9 cellular contexts compared by ENCODE assay signal in the genomic region with DNA sequence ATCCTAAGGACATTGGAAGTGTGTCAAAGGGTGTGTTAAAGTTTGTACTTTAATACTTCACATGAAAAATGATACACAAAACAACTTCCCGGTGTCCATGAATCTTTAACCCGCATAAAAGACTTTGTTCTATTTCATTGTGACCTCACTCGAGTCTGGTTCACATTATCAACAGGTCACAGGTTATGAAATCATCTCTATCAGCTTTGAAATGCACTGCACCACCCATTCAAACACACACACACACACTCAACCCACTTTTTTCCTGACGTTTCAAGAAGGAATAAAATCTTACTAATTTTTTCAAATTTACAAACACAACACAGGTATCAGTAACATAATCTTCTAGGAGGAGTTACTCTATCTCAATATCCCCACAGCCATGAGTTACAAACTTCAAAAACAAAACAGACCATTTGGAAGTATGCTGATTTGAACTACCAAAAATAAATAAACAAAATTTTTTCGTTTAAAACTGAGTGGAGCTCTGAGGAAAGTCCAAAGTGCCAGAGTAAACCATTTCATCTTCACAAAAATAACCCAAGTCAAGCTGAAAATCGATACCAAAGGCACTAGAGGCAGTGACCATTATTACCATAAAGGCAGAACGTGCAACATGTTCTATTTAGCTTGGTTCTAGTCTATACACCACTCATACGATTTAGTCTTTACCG. TPM values are rescaled to one million over a fixed set of nuclear protein-coding genes. Genes with fewer than 3 reads are reported as not detected.
A peak's percentile ranks its signal among the peaks of the same experiment; 100 is the strongest.
DNase-seq lines count a peak whose midpoint lies in the region; ATAC-seq and TF ChIP-seq lines count a peak whose summit lies in the region.
"Had no signal": no experiment of that assay in that cellular context is flagged by ENCODE, and none has a peak within 500 bp of the region (broad histone marks: within the 10 kb centered on the region; RNA-seq: fewer than 3 reads in every experiment).

No MANE protein-coding gene starts in this region.

- no peak for ATAC-seq in activated naive CD8-positive, alpha-beta T cell treated with anti-CD3 and anti-CD28 coated beads, Interleukin-2, amount 50 U/mL, for 24 hours
- peak; percentile 43 for ATAC-seq in mucosa of descending colon

- H3K36me3 Mint-ChIP-seq in CD4-positive, alpha-beta memory T cell, result peaks cover 8 to 29% of the 10 kb centered on the region in 2 donors
- H3K36me3 Mint-ChIP-seq in activated naive CD8-positive, alpha-beta T cell treated with anti-CD3 and anti-CD28 coated beads, Interleukin-2, amount 50 U/mL, for 24 hours (ENCODE audit: low read depth), result peaks cover 5% of the 10 kb centered on the region

- intact Hi-C loops in CD4-positive, alpha-beta memory T cell (cut with micrococcal nuclease), result no loop called here
- intact Hi-C loops in mucosa of descending colon (cut with DNase I, micrococcal nuclease), result no loop called here

- no peaks in the 10 kb centered on the region for H3K27me3 ChIP-seq in CD4-positive, alpha-beta memory T cell (ENCODE audit: insufficient read depth, low read length)

- CTCF ChIA-PET in CD4-positive, alpha-beta memory T cell (lab: Charles Lee; ENCODE audit: partially characterized antibody), result interaction anchor here (0.7 kb wide), 1 partner anchor 32 kb away, joined by 3 read pairs; no protein-coding TSS in a partner anchor

- H3K27ac ChIP-seq in CD4-positive, alpha-beta memory T cell (ENCODE audit: low read depth, low read length), result no peak overlapping the region
- no peak overlapping the region for H3K27ac ChIP-seq in coronary artery

- no peaks in the 10 kb centered on the region for H3K9me3 Mint-ChIP-seq in CD4-positive, alpha-beta memory T cell
- no peaks in the 10 kb centered on the region for H3K9me3 Mint-ChIP-seq in activated naive CD8-positive, alpha-beta T cell treated with anti-CD3 and anti-CD28 coated beads, Interleukin-2, amount 50 U/mL, for 24 hours

- no peaks in the 10 kb centered on the region for H3K9me3 ChIP-seq in CD4-positive, alpha-beta memory T cell (ENCODE audit: control insufficient read depth in 1 of 2, low read length in 2 of 2)
- no peaks in the 10 kb centered on the region for H3K9me3 ChIP-seq in mucosa of descending colon

- H3K4me1 Mint-ChIP-seq in CD4-positive, alpha-beta memory T cell, result peaks cover 21 to 73% (median 40%) of the 10 kb centered on the region in 4 donors
- H3K4me1 Mint-ChIP-seq in activated naive CD8-positive, alpha-beta T cell treated with anti-CD3 and anti-CD28 coated beads, Interleukin-2, amount 50 U/mL, for 24 hours, result peaks cover 43% of the 10 kb centered on the region

- peak overlapping the region in 6 of 8 donors; percentile 4 to 55 (median 36) for H3K4me3 Mint-ChIP-seq in CD4-positive, alpha-beta memory T cell
- H3K4me3 Mint-ChIP-seq in activated naive CD8-positive, alpha-beta T cell treated with anti-CD3 and anti-CD28 coated beads, Interleukin-2, amount 50 U/mL, for 24 hours, result peak overlapping the region; percentile 16

- no peaks in the 10 kb centered on the region for H3K27me3 Mint-ChIP-seq in CD4-positive, alpha-beta memory T cell
- no peaks in the 10 kb centered on the region for H3K27me3 Mint-ChIP-seq in activated naive CD8-positive, alpha-beta T cell treated with anti-CD3 and anti-CD28 coated beads, Interleukin-2, amount 50 U/mL, for 24 hours

- TF ChIP-seq CTCF in mucosa of descending colon (IDR thresholded peaks at IDR 0.05) (no peak), coronary artery (IDR thresholded peaks at IDR 0.05) (no peak)

- H3K36me3 ChIP-seq in CD4-positive, alpha-beta memory T cell (ENCODE audit: insufficient read depth, low read length), result no peaks in the 10 kb centered on the region
- no peaks in the 10 kb centered on the region for H3K36me3 ChIP-seq in mucosa of descending colon (ENCODE audit: low read depth)

- H3K4me1 ChIP-seq in CD4-positive, alpha-beta memory T cell (ENCODE audit: insufficient read depth, low read length), result peaks cover 30% of the 10 kb centered on the region
- H3K4me1 ChIP-seq in mucosa of descending colon (ENCODE audit: low read depth), result peaks cover 39% of the 10 kb centered on the region

- H3K27ac Mint-ChIP-seq in CD4-positive, alpha-beta memory T cell, result peak overlapping the region in 2 of 7 donors; percentile 52 to 57
- H3K27ac Mint-ChIP-seq in activated naive CD8-positive, alpha-beta T cell treated with anti-CD3 and anti-CD28 coated beads, Interleukin-2, amount 50 U/mL, for 24 hours, result peak overlapping the region; percentile 5

- POLR2A ChIA-PET in CD4-positive, alpha-beta memory T cell (lab: Charles Lee; ENCODE audit: partially characterized antibody), result interaction anchor here (0.9 kb wide), 1 partner anchor 11 kb away, joined by 4 read pairs; no protein-coding TSS in a partner anchor

- DNase-seq in CD4-positive, alpha-beta memory T cell, result no peak
- no peak for DNase-seq in activated naive CD8-positive, alpha-beta T cell treated with anti-CD3 and anti-CD28 coated beads, Interleukin-2, amount 50 U/mL, for 24 hours
- peak in 1 of 3 donors; percentile 51 for DNase-seq in mucosa of descending colon
- no peak for DNase-seq in H4 (ENCODE audit: low spot score)
- no peak for DNase-seq in AG08395 (ENCODE audit: low spot score)
- DNase-seq in coronary artery (ENCODE audit: low spot score), result no peak
- DNase-seq: amygdala, GOT3, KG1 had no signal

- H3K4me3 ChIP-seq in CD4-positive, alpha-beta memory T cell (ENCODE audit: low read length in 2 of 2), result no peak overlapping the region
- no peak overlapping the region for H3K4me3 ChIP-seq in mucosa of descending colon
- no peak overlapping the region for H3K4me3 ChIP-seq in coronary artery

RNA-seq across cellular contexts. Expression of gene ACOX1, which starts 2.7 kb away (rescaled TPM):
- total RNA-seq in CD4-positive, alpha-beta memory T cell, result 10 to 100 TPM; 30.4 to 31.7 TPM
- 10 to 100 TPM; 10.2 to 14.4 TPM for polyA plus RNA-seq in CD4-positive, alpha-beta memory T cell
- total RNA-seq in mucosa of descending colon, result 100 to 1,000 TPM; 128 to 272 (median 154) TPM
- total RNA-seq in H4 (2014; rRNA removed; shearing (Covaris generic)), result 30.0 and 31.5 TPM in 2 replicates

RNA-seq across cellular contexts. Expression of gene TEN1, which starts 2.7 kb away (rescaled TPM):
- total RNA-seq in CD4-positive, alpha-beta memory T cell, result 10 to 100 TPM; 10.2 to 16.1 TPM
- polyA plus RNA-seq in CD4-positive, alpha-beta memory T cell, result 10 to 100 TPM; 13.1 to 20.2 TPM
- 10 to 100 TPM; 16.1 to 36.4 (median 23.1) TPM for total RNA-seq in mucosa of descending colon
- total RNA-seq in H4 (2014; rRNA removed; shearing (Covaris generic)), result 18.1 and 28.2 TPM in 2 replicates

RNA-seq across cellular contexts. Expression of gene CDK3, which starts 24.3 kb away (rescaled TPM):
- 1 to 10 TPM; 9.6 to 9.7 TPM for total RNA-seq in CD4-positive, alpha-beta memory T cell
- 1 to 10 TPM; 1.0 to 1.1 TPM for polyA plus RNA-seq in CD4-positive, alpha-beta memory T cell
- 10 to 100 TPM in 2 of 3 donors, 1 to 10 TPM in 1; 7.9 to 16.8 (median 12.5) TPM for total RNA-seq in mucosa of descending colon
- total RNA-seq in H4 (2014; rRNA removed; shearing (Covaris generic)), result 0.49 and 1.9 TPM in 2 replicates

RNA-seq across cellular contexts. Expression of gene FBF1, which starts 35.5 kb away (rescaled TPM):
- total RNA-seq in CD4-positive, alpha-beta memory T cell, result 10 to 100 TPM; 39.6 to 42.7 TPM
- 1 to 10 TPM; 3.7 to 4.0 TPM for polyA plus RNA-seq in CD4-positive, alpha-beta memory T cell
- total RNA-seq in mucosa of descending colon, result 10 to 100 TPM in 1 of 3 donors, 1 to 10 TPM in 2; 5.2 to 13.6 (median 5.5) TPM
- total RNA-seq in H4 (2014; rRNA removed; shearing (Covaris generic)), result 11.2 and 11.8 TPM in 2 replicates

RNA-seq across cellular contexts. Expression of gene EVPL, which starts 50.8 kb away (rescaled TPM):
- not detected for total RNA-seq in CD4-positive, alpha-beta memory T cell
- not detected for polyA plus RNA-seq in CD4-positive, alpha-beta memory T cell
- total RNA-seq in mucosa of descending colon, result 10 to 100 TPM; 13.3 to 22.6 (median 16.3) TPM
- total RNA-seq in H4 (2014; rRNA removed; shearing (Covaris generic)), result not detected in 2 replicates
